1 cellular context compared by ENCODE assay signal in genomic region chr4:182818926-182819730, GRCh38.
TF ChIP-seq lines count a peak whose summit lies in the region.

No MANE protein-coding gene starts in this region.

TF ChIP-seq in HepG2, 621 proteins besides CTCF, POLR2A, EP300 and RAD21 (continued from another document):
- TF ChIP-seq, protein P1, sequence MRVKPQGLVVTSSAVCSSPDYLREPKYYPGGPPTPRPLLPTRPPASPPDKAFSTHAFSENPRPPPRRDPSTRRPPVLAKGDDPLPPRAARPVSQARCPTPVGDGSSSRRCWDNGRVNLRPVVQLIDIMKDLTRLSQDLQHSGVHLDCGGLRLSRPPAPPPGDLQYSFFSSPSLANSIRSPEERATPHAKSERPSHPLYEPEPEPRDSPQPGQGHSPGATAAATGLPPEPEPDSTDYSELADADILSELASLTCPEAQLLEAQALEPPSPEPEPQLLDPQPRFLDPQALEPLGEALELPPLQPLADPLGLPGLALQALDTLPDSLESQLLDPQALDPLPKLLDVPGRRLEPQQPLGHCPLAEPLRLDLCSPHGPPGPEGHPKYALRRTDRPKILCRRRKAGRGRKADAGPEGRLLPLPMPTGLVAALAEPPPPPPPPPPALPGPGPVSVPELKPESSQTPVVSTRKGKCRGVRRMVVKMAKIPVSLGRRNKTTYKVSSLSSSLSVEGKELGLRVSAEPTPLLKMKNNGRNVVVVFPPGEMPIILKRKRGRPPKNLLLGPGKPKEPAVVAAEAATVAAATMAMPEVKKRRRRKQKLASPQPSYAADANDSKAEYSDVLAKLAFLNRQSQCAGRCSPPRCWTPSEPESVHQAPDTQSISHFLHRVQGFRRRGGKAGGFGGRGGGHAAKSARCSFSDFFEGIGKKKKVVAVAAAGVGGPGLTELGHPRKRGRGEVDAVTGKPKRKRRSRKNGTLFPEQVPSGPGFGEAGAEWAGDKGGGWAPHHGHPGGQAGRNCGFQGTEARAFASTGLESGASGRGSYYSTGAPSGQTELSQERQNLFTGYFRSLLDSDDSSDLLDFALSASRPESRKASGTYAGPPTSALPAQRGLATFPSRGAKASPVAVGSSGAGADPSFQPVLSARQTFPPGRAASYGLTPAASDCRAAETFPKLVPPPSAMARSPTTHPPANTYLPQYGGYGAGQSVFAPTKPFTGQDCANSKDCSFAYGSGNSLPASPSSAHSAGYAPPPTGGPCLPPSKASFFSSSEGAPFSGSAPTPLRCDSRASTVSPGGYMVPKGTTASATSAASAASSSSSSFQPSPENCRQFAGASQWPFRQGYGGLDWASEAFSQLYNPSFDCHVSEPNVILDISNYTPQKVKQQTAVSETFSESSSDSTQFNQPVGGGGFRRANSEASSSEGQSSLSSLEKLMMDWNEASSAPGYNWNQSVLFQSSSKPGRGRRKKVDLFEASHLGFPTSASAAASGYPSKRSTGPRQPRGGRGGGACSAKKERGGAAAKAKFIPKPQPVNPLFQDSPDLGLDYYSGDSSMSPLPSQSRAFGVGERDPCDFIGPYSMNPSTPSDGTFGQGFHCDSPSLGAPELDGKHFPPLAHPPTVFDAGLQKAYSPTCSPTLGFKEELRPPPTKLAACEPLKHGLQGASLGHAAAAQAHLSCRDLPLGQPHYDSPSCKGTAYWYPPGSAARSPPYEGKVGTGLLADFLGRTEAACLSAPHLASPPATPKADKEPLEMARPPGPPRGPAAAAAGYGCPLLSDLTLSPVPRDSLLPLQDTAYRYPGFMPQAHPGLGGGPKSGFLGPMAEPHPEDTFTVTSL (CRISPR knock-in tag; IDR thresholded peaks at IDR 0.05; ENCODE audit: borderline replicate concordance): no peak
- TF ChIP-seq, protein P2, sequence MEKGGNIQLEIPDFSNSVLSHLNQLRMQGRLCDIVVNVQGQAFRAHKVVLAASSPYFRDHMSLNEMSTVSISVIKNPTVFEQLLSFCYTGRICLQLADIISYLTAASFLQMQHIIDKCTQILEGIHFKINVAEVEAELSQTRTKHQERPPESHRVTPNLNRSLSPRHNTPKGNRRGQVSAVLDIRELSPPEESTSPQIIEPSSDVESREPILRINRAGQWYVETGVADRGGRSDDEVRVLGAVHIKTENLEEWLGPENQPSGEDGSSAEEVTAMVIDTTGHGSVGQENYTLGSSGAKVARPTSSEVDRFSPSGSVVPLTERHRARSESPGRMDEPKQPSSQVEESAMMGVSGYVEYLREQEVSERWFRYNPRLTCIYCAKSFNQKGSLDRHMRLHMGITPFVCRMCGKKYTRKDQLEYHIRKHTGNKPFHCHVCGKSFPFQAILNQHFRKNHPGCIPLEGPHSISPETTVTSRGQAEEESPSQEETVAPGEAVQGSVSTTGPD (CRISPR knock-in tag; IDR thresholded peaks at IDR 0.05): no peak
- TF ChIP-seq, protein P3, sequence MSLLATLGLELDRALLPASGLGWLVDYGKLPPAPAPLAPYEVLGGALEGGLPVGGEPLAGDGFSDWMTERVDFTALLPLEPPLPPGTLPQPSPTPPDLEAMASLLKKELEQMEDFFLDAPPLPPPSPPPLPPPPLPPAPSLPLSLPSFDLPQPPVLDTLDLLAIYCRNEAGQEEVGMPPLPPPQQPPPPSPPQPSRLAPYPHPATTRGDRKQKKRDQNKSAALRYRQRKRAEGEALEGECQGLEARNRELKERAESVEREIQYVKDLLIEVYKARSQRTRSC (CRISPR knock-in tag; IDR thresholded peaks at IDR 0.05; ENCODE audit: low read depth): no peak
- TF ChIP-seq TFDP2 (CRISPR knock-in tag; IDR thresholded peaks at IDR 0.05): no peak
- no peak for TF ChIP-seq DPF2 (CRISPR knock-in tag; IDR thresholded peaks at IDR 0.05; ENCODE audit: borderline replicate concordance, low read depth)
- TF ChIP-seq ZNF569 (CRISPR knock-in tag; IDR thresholded peaks at IDR 0.05; ENCODE audit: borderline replicate concordance): no peak
- no peak for TF ChIP-seq SNRNP70 (IDR thresholded peaks at IDR 0.05; ENCODE audit: low read depth, low read length)
- TF ChIP-seq ZNF891 (CRISPR knock-in tag; IDR thresholded peaks at IDR 0.05): no peak
- TF ChIP-seq, protein P4, sequence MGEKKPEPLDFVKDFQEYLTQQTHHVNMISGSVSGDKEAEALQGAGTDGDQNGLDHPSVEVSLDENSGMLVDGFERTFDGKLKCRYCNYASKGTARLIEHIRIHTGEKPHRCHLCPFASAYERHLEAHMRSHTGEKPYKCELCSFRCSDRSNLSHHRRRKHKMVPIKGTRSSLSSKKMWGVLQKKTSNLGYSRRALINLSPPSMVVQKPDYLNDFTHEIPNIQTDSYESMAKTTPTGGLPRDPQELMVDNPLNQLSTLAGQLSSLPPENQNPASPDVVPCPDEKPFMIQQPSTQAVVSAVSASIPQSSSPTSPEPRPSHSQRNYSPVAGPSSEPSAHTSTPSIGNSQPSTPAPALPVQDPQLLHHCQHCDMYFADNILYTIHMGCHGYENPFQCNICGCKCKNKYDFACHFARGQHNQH (CRISPR knock-in tag; IDR thresholded peaks at IDR 0.05): no peak
- TF ChIP-seq, protein P5, sequence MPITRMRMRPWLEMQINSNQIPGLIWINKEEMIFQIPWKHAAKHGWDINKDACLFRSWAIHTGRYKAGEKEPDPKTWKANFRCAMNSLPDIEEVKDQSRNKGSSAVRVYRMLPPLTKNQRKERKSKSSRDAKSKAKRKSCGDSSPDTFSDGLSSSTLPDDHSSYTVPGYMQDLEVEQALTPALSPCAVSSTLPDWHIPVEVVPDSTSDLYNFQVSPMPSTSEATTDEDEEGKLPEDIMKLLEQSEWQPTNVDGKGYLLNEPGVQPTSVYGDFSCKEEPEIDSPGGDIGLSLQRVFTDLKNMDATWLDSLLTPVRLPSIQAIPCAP (CRISPR knock-in tag; IDR thresholded peaks at IDR 0.05; ENCODE audit: low read depth): no peak
- TF ChIP-seq ZNF501 (CRISPR knock-in tag; IDR thresholded peaks at IDR 0.05): no peak
- no peak for TF ChIP-seq TBX3 (IDR thresholded peaks at IDR 0.05; ENCODE audit: borderline replicate concordance)
- TF ChIP-seq ATF1 (CRISPR knock-in tag; IDR thresholded peaks at IDR 0.05): no peak
- no peak for TF ChIP-seq ONECUT2 (CRISPR knock-in tag; IDR thresholded peaks at IDR 0.05)
